Comparison of ENCODE assay signal across 8 cellular contexts in genomic region chr16:679808-680624, GRCh38. TPM values are rescaled to one million over a fixed set of nuclear protein-coding genes. Genes with fewer than 3 reads are reported as not detected.
A peak's percentile ranks its signal among the peaks of the same experiment; 100 is the strongest.
DNase-seq lines count a peak whose midpoint lies in the region; ATAC-seq and TF ChIP-seq lines count a peak whose summit lies in the region.

STUB1 (plus strand) TSS chr16:680410; CDS start chr16:680526, 116 bp downstream.

- TF ChIP-seq CTCF in dorsolateral prefrontal cortex (IDR thresholded peaks at IDR 0.05 in 54 of 56, conservative IDR thresholded peaks at IDR 0.05 in 2 of 56; ENCODE audit: low read depth in 1 of 56, partially characterized antibody in 56 of 56) (peak in 1 of 56 donors; percentile 22), lower leg skin (IDR thresholded peaks at IDR 0.05) (no peak)

- ATAC-seq in GM18505 (IDR thresholded peaks at IDR 0.05; ENCODE audit: unreplicated experiment) (peak; percentile 37), HG03159 (IDR thresholded peaks at IDR 0.05; ENCODE audit: unreplicated experiment) (peak; percentile 32), GM19452 (IDR thresholded peaks at IDR 0.05; ENCODE audit: unreplicated experiment) (no peak)

- WGBS in lower leg skin, 2 donors, result 1 to 3% methylated on average over 12 to 65 of the region's 93 CpGs

- H3K27me3 Mint-ChIP-seq in activated CD4-positive, alpha-beta memory T cell treated with anti-CD3 and anti-CD28 coated beads, Interleukin-2, amount 10 ng/mL, durations not matched to agents 7 days and 5 days, result no peaks in the 10 kb centered on the region

- peak within 1 kb of the TSS; percentile 82 for H3K27ac Mint-ChIP-seq in activated CD4-positive, alpha-beta memory T cell treated with anti-CD3 and anti-CD28 coated beads, Interleukin-2, amount 10 ng/mL, durations not matched to agents 7 days and 5 days

- no peaks in the 10 kb centered on the region for H3K27me3 ChIP-seq in dorsolateral prefrontal cortex

- peak within 1 kb of the TSS; percentile 55 to 95 (median 79) for H3K4me3 ChIP-seq in dorsolateral prefrontal cortex
- H3K4me3 ChIP-seq in lower leg skin (ENCODE audit: low read depth, poor library complexity, severe bottlenecking), result peak within 1 kb of the TSS; percentile 76

- CTCF ChIA-PET in activated CD4-positive, alpha-beta memory T cell treated with anti-CD3 and anti-CD28 coated beads, Interleukin-2, amount 10 ng/mL, durations not matched to agents 7 days and 5 days (lab: Charles Lee), result interaction anchor here (1.0 to 2.1 kb wide), 5 partner anchors 12 to 32 kb away, joined by 3 to 8 read pairs (median 4); partner anchors contain the start of gene RHOT2

- POLR2A ChIA-PET in activated CD4-positive, alpha-beta memory T cell treated with anti-CD3 and anti-CD28 coated beads, Interleukin-2, amount 10 ng/mL, durations not matched to agents 7 days and 5 days (lab: Charles Lee), result interaction anchor here (0.6 to 4.9 kb wide), 13 partner anchors 10 to 1285 kb away, joined by 3 to 35 read pairs (median 4); partner anchors contain the start of genes METTL26, RHOT2, RPS2 and WDR24

- peak within 1 kb of the TSS; percentile 81 for H3K4me3 Mint-ChIP-seq in activated CD4-positive, alpha-beta memory T cell treated with anti-CD3 and anti-CD28 coated beads, Interleukin-2, amount 10 ng/mL, durations not matched to agents 7 days and 5 days

- H3K4me1 Mint-ChIP-seq in activated CD4-positive, alpha-beta memory T cell treated with anti-CD3 and anti-CD28 coated beads, Interleukin-2, amount 10 ng/mL, durations not matched to agents 7 days and 5 days, result peaks cover 49% of the 10 kb centered on the region

- peak; percentile 86 for TF ChIP-seq POLR2A in GM18505 (IDR thresholded peaks at IDR 0.05; ENCODE audit: borderline replicate concordance, extremely low read depth, insufficient read depth, insufficient read length)
- TF ChIP-seq POLR2A in lower leg skin (IDR thresholded peaks at IDR 0.05), result peak in 1 of 2 donors; percentile 5

- peak within 1 kb of the TSS; percentile 72 to 99 (median 96) for H3K27ac ChIP-seq in dorsolateral prefrontal cortex

- H3K36me3 Mint-ChIP-seq in activated CD4-positive, alpha-beta memory T cell treated with anti-CD3 and anti-CD28 coated beads, Interleukin-2, amount 10 ng/mL, durations not matched to agents 7 days and 5 days (ENCODE audit: low read depth), result peaks cover 20% of the 10 kb centered on the region

- intact Hi-C loops in dorsolateral prefrontal cortex (cut with DNase I), result loop anchor here (10.0 kb wide), 2 partner anchors 625 to 745 kb away; partner anchors contain the start of genes UBE2I (in 1 of the 2) and UQCC4 (in 1 of the 2)
- intact Hi-C loops in lower leg skin (cut with DNase I; ENCODE audit: low total_unique reads), result no loop called here

- peak; percentile 46 for DNase-seq in NCI-H748 treated with DMSO at 0.1 percent for 48 hours (lab: John Stamatoyannopoulos, UW)
- DNase-seq in activated CD4-positive, alpha-beta memory T cell treated with anti-CD3 and anti-CD28 coated beads, Interleukin-2, amount 10 ng/mL, durations not matched to agents 7 days and 5 days, result peak; percentile 91
- DNase-seq in dorsolateral prefrontal cortex, result peak; percentile 70 to 90 (median 78)
- DNase-seq in lower leg skin (ENCODE audit: low spot score in 2 of 2), result peak; percentile 83 to 98
- DNase-seq in stimulated activated CD4-positive, alpha-beta T cell treated with anti-CD3 and anti-CD28 coated beads, Interleukin-4, amount 100 ng/mL, for 1 hour, result peak; percentile 91

- no peaks in the 10 kb centered on the region for H3K9me3 Mint-ChIP-seq in activated CD4-positive, alpha-beta memory T cell treated with anti-CD3 and anti-CD28 coated beads, Interleukin-2, amount 10 ng/mL, durations not matched to agents 7 days and 5 days

RNA-seq across cellular contexts. Expression of gene STUB1, which starts in this region (rescaled TPM):
- total RNA-seq in activated CD4-positive, alpha-beta memory T cell treated with anti-CD3 and anti-CD28 coated beads, Interleukin-2, amount 10 ng/mL, durations not matched to agents 7 days and 5 days, result 10 to 100 TPM; 63.9 to 78.3 TPM
- 100 to 1,000 TPM in 119 of 120 experiments, 10 to 100 TPM in 1; 99.4 to 191 (median 150) TPM for total RNA-seq in dorsolateral prefrontal cortex
- 100 to 1,000 TPM; 195 to 272 (median 198) TPM for total RNA-seq in lower leg skin
